15 cellular contexts compared by ENCODE assay signal in genomic region chr3:34056181-34056910, GRCh38.
DNase-seq lines count a peak whose midpoint lies in the region; ATAC-seq, FAIRE-seq and TF ChIP-seq lines count a peak whose summit lies in the region.
"Had no signal": no experiment of that assay in that cellular context is flagged by ENCODE, and none has a peak within 500 bp of the region (broad histone marks: within the 10 kb centered on the region; RNA-seq: fewer than 3 reads in every experiment).

No MANE protein-coding gene starts in this region.

- TF ChIP-seq CTCF in left lung (IDR thresholded peaks at IDR 0.05): no peak
- TF ChIP-seq CTCF in WTC11 (IDR thresholded peaks at IDR 0.05): no peak

- no peak overlapping the region for H3K4me3 Mint-ChIP-seq in WTC11
- H3K4me3 Mint-ChIP-seq: B cell; stimulated activated naive CD8-positive, alpha-beta T cell treated with anti-CD3 and anti-CD28 coated beads, Interleukin-15, amount 100 ng/mL, for 72 hours; T-helper 2 cell treated with Interferon-gamma antibody and Interleukin-4, amounts not matched to agents 5 μg/mL and 100 μg/mL, for 36 hours had no signal

- peaks cover 0 to 7% of the 10 kb centered on the region in 2 donors for H3K9me3 ChIP-seq in left lung

- TF ChIP-seq POLR2A in GM12891 (IDR thresholded peaks at IDR 0.05; ENCODE audit: low read depth, low read length): no peak

- H3K9me3 Mint-ChIP-seq in WTC11: peaks cover 13% of the 10 kb centered on the region

- H3K36me3 ChIP-seq in left lung: no peaks in the 10 kb centered on the region

- CTCF ChIA-PET in WTC11 (lab: Charles Lee): no interaction called here

- FAIRE-seq in GM12891 (lab: Jason Lieb, UNC): peak; percentile 40
- FAIRE-seq: endothelial cell of umbilical vein had no signal

- H3K36me3 Mint-ChIP-seq in WTC11: peaks cover 4% of the 10 kb centered on the region; the same call in 1 of the 2 replicates

- ATAC-seq in GM19452 (IDR thresholded peaks at IDR 0.05; ENCODE audit: unreplicated experiment) (peak; percentile 21), HG02870 (IDR thresholded peaks at IDR 0.05; ENCODE audit: unreplicated experiment) (peak; percentile 2), HG03575 (IDR thresholded peaks at IDR 0.05; ENCODE audit: extremely low read depth, insufficient number of reproducible peaks, low FRiP score, unreplicated experiment) (peak; percentile 3), left lung (no peak), WTC11 (no peak)

- peaks cover 6% of the 10 kb centered on the region for H3K4me1 Mint-ChIP-seq in WTC11
- H3K4me1 Mint-ChIP-seq: stimulated activated naive CD8-positive, alpha-beta T cell treated with anti-CD3 and anti-CD28 coated beads, Interleukin-15, amount 100 ng/mL, for 72 hours had no signal

- H3K27ac ChIP-seq in left lung: no peak overlapping the region

- no peak overlapping the region for H3K4me3 ChIP-seq in left lung

- H3K27ac Mint-ChIP-seq in WTC11: no peak overlapping the region
- H3K27ac Mint-ChIP-seq: B cell; stimulated activated naive CD8-positive, alpha-beta T cell treated with anti-CD3 and anti-CD28 coated beads, Interleukin-15, amount 100 ng/mL, for 72 hours; T-helper 2 cell treated with Interferon-gamma antibody and Interleukin-4, amounts not matched to agents 5 μg/mL and 100 μg/mL, for 36 hours had no signal

- H3K27me3 Mint-ChIP-seq in WTC11 (ENCODE audit: low read depth): no peaks in the 10 kb centered on the region

- intact Hi-C loops in left lung (cut with DNase I): no loop called here

- no peaks in the 10 kb centered on the region for H3K4me1 ChIP-seq in left lung

- H3K27me3 ChIP-seq in left lung: no peaks in the 10 kb centered on the region

- DNase-seq in GM12891 (ENCODE audit: insufficient read length, low spot score): no peak
- no peak for DNase-seq in left lung
- DNase-seq in hippocampal formation (lab: John Stamatoyannopoulos, UW): no peak
- DNase-seq in WTC11 (ENCODE audit: low spot score): no peak
- DNase-seq in SK-N-DZ (ENCODE audit: low spot score): no peak
- DNase-seq: activated CD8-positive, alpha-beta memory T cell treated with anti-CD3 and anti-CD28 coated beads, Interleukin-2, amount 50 U/mL, for 48 hours; NCI-H1105 treated with DMSO at 0.1 percent for 48 hours; NK-92 treated with Interleukin-12 subunit alpha and Interleukin-12 subunit beta, amount 100 ng/mL, for 24 hours had no signal

- POLR2A ChIA-PET in WTC11 (lab: Charles Lee): no interaction called here

TF ChIP-seq in GM12891, 5 proteins besides CTCF, POLR2A, EP300 and RAD21:
- TF ChIP-seq PAX5 (IDR thresholded peaks at IDR 0.05; ENCODE audit: insufficient read depth, low read length, severe bottlenecking) (peak; percentile 31), TAF1 (IDR thresholded peaks at IDR 0.05; ENCODE audit: low read depth, low read length) (no peak), POLR2AphosphoS5 (IDR thresholded peaks at IDR 0.05; ENCODE audit: low read depth, low read length) (no peak)

TF ChIP-seq in WTC11, 78 proteins besides CTCF, POLR2A, EP300 and RAD21:
- no peak for TF ChIP-seq ZNF121 (CRISPR knock-in tag; IDR thresholded peaks at IDR 0.05)
- TF ChIP-seq ZNF281 (CRISPR knock-in tag; IDR thresholded peaks at IDR 0.05): no peak
- no peak for TF ChIP-seq ATF1 (CRISPR knock-in tag; IDR thresholded peaks at IDR 0.05)
- TF ChIP-seq PREB (CRISPR knock-in tag; IDR thresholded peaks at IDR 0.05; ENCODE audit: borderline replicate concordance): no peak
- TF ChIP-seq MYBL2 (CRISPR knock-in tag; IDR thresholded peaks at IDR 0.05): no peak
- no peak for TF ChIP-seq MLX (CRISPR knock-in tag; IDR thresholded peaks at IDR 0.05)
TF ChIP-seq in WTC11: peak in this region for 0.

Comparison
In these comparisons a context has a peak if more than half of its experiments do, and no peak if none do; other contexts are left out.
1. ATAC-seq: peak in GM19452 (single experiment), HG02870 (single experiment) and HG03575 (single experiment); none in left lung (single experiment) and WTC11 (single experiment).